ENCODE assay signal across 15 cellular contexts in genomic region chr15:63815211-63815610, GRCh38.
"Had no signal": no experiment of that assay in that cellular context is flagged by ENCODE, and none has a peak within 500 bp of the region (broad histone marks: within the 10 kb centered on the region; RNA-seq: fewer than 3 reads in every experiment).

No MANE protein-coding gene starts in this region.

- H3K9me3 Mint-ChIP-seq: activated naive CD4-positive, alpha-beta T cell treated with anti-CD3 and anti-CD28 coated beads, Interleukin-2, amount 10 ng/mL, durations not matched to agents 7 days and 5 days; activated T-helper 17 cell treated with anti-CD3 and anti-CD28 coated beads, Interleukin-2, amount 50 U/mL, for 72 hours had no signal

- H3K27me3 Mint-ChIP-seq: activated naive CD4-positive, alpha-beta T cell treated with anti-CD3 and anti-CD28 coated beads, Interleukin-2, amount 10 ng/mL, durations not matched to agents 7 days and 5 days; activated T-helper 17 cell treated with anti-CD3 and anti-CD28 coated beads, Interleukin-2, amount 50 U/mL, for 72 hours had no signal

- H3K4me3 ChIP-seq: cardiac muscle cell, hepatocyte, neural progenitor cell, pancreas, spleen, stomach, uterus had no signal

- DNase-seq: activated CD4-positive, alpha-beta T cell treated with anti-CD3 and anti-CD28 coated beads for 1 hour; activated CD4-positive, alpha-beta T cell treated with anti-CD3 and anti-CD28 coated beads, Interleukin-2, amount 50 U/mL, for 48 hours; activated naive CD4-positive, alpha-beta T cell treated with anti-CD3 and anti-CD28 coated beads, Interleukin-2, amount 10 ng/mL, durations not matched to agents 7 days and 5 days; pancreas; spleen; stomach; uterus had no signal

- H3K9ac ChIP-seq: neural progenitor cell had no signal

- H3K36me3 ChIP-seq: cardiac muscle cell, neural progenitor cell, pancreas, spleen, stomach, uterus had no signal

- H3K27me3 ChIP-seq: cardiac muscle cell, hepatocyte, neural progenitor cell, pancreas, spleen, stomach, uterus had no signal

- ATAC-seq: activated T-helper 17 cell treated with anti-CD3 and anti-CD28 coated beads, Interleukin-2, amount 50 U/mL, for 72 hours; left lobe of liver; pancreas; sciatic nerve had no signal

- H3K4me2 ChIP-seq: hepatocyte, neural progenitor cell had no signal

- FAIRE-seq: endometrium, keratinocyte, pancreas had no signal

- H3K4me3 Mint-ChIP-seq: activated naive CD4-positive, alpha-beta T cell treated with anti-CD3 and anti-CD28 coated beads, Interleukin-2, amount 10 ng/mL, durations not matched to agents 7 days and 5 days; activated T-helper 17 cell treated with anti-CD3 and anti-CD28 coated beads, Interleukin-2, amount 50 U/mL, for 72 hours; neural progenitor cell had no signal

- H3K27ac ChIP-seq: cardiac muscle cell, hepatocyte, neural progenitor cell, pancreas, uterus had no signal

- H3K27ac Mint-ChIP-seq: activated naive CD4-positive, alpha-beta T cell treated with anti-CD3 and anti-CD28 coated beads, Interleukin-2, amount 10 ng/mL, durations not matched to agents 7 days and 5 days; activated T-helper 17 cell treated with anti-CD3 and anti-CD28 coated beads, Interleukin-2, amount 50 U/mL, for 72 hours; neural progenitor cell had no signal

- H2AFZ ChIP-seq: hepatocyte, neural progenitor cell had no signal

- H3K9me3 ChIP-seq: pancreas, spleen, stomach, uterus had no signal
